11 cellular contexts compared by ENCODE assay signal in the genomic region with DNA sequence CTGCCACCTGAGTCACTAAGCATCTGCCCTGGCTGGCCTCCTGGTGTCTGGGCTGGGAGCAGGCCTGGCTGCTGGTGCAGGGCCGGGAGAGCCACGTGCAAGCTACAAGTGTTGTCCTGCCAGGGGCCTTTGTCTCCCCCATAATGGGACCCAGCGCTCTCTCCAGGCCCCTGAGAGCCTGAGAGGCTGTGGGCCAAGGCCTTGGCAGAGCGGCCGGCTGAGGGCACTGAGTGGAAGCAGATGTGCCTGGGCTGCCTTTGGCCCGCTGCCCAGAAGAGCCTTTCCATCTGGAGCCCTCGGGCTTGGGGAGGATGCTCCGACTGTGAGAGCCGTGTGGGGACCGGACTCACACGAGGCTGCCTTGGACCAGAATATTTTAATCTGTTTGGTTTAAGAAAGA.
A peak's percentile ranks its signal among the peaks of the same experiment; 100 is the strongest.
DNase-seq lines count a peak whose midpoint lies in the region; ATAC-seq and TF ChIP-seq lines count a peak whose summit lies in the region.
"Had no signal": no experiment of that assay in that cellular context is flagged by ENCODE, and none has a peak within 500 bp of the region (broad histone marks: within the 10 kb centered on the region; RNA-seq: fewer than 3 reads in every experiment).

No MANE protein-coding gene starts in this region.

- H3K4me3 Mint-ChIP-seq in activated naive CD8-positive, alpha-beta T cell treated with anti-CD3 and anti-CD28 coated beads for 36 hours, result no peak overlapping the region
- H3K4me3 Mint-ChIP-seq: activated naive CD8-positive, alpha-beta T cell; type B pancreatic cell had no signal

- no peaks in the 10 kb centered on the region for H3K27me3 ChIP-seq in layer of hippocampus (ENCODE audit: control insufficient read depth, insufficient read depth, low read length)
- no peaks in the 10 kb centered on the region for H3K27me3 ChIP-seq in upper lobe of right lung

- H3K9me3 Mint-ChIP-seq in activated naive CD8-positive, alpha-beta T cell treated with anti-CD3 and anti-CD28 coated beads for 36 hours, result no peaks in the 10 kb centered on the region
- H3K9me3 Mint-ChIP-seq: type B pancreatic cell had no signal

- H3K27ac Mint-ChIP-seq in activated naive CD8-positive, alpha-beta T cell treated with anti-CD3 and anti-CD28 coated beads for 36 hours, result no peak overlapping the region
- H3K27ac Mint-ChIP-seq: activated naive CD8-positive, alpha-beta T cell; type B pancreatic cell had no signal

- no peaks in the 10 kb centered on the region for H3K36me3 ChIP-seq in upper lobe of right lung

- H3K27me3 Mint-ChIP-seq in activated naive CD8-positive, alpha-beta T cell treated with anti-CD3 and anti-CD28 coated beads for 36 hours, result peaks cover 7% of the 10 kb centered on the region
- H3K27me3 Mint-ChIP-seq: activated naive CD8-positive, alpha-beta T cell; type B pancreatic cell had no signal

- no peak for TF ChIP-seq CTCF in upper lobe of right lung (IDR thresholded peaks at IDR 0.05)

- intact Hi-C loops in upper lobe of right lung (cut with DNase I), result no loop called here

- peak; percentile 49 for DNase-seq in activated CD8-positive, alpha-beta memory T cell treated with anti-CD3 and anti-CD28 coated beads, Interleukin-2, amount 50 U/mL, for 48 hours
- DNase-seq in activated CD8-positive, alpha-beta memory T cell treated with anti-CD3 and anti-CD28 coated beads, Interleukin-2, amount 50 U/mL, for 4 hours, result no peak
- peak; percentile 88 for DNase-seq in brain pericyte (ENCODE audit: low read depth, low spot score)
- peak; percentile 67 for DNase-seq in upper lobe of right lung
- no peak for DNase-seq in stimulated activated CD4-positive, alpha-beta T cell treated with anti-CD3 and anti-CD28 coated beads, Interleukin-4, amount 100 ng/mL, for 24 hours
- DNase-seq in activated naive CD8-positive, alpha-beta T cell treated with anti-CD3 and anti-CD28 coated beads for 36 hours, result no peak
- DNase-seq: small intestine had no signal

- H3K9me3 ChIP-seq in upper lobe of right lung, result no peaks in the 10 kb centered on the region

- H3K27ac ChIP-seq in layer of hippocampus (ENCODE audit: low read depth, low read length), result peak overlapping the region; percentile 8
- H3K27ac ChIP-seq in upper lobe of right lung, result no peak overlapping the region

- peaks cover 3% of the 10 kb centered on the region for H3K4me1 Mint-ChIP-seq in activated naive CD8-positive, alpha-beta T cell treated with anti-CD3 and anti-CD28 coated beads for 36 hours

- no peak overlapping the region for H3K4me3 ChIP-seq in upper lobe of right lung

- no peaks in the 10 kb centered on the region for H3K36me3 Mint-ChIP-seq in activated naive CD8-positive, alpha-beta T cell treated with anti-CD3 and anti-CD28 coated beads for 36 hours
- H3K36me3 Mint-ChIP-seq: activated naive CD8-positive, alpha-beta T cell; type B pancreatic cell had no signal

- ATAC-seq in upper lobe of right lung (no peak), HG02798 (IDR thresholded peaks at IDR 0.05; ENCODE audit: poor library complexity, unreplicated experiment) (no peak)

- H3K4me1 ChIP-seq in upper lobe of right lung, result peaks cover 1% of the 10 kb centered on the region

Comparison
In these comparisons a context has a peak if more than half of its experiments do, and no peak if none do; other contexts are left out.
1. DNase-seq: peak in activated CD8-positive, alpha-beta memory T cell treated with anti-CD3 and anti-CD28 coated beads, Interleukin-2, amount 50 U/mL, for 48 hours (single experiment), brain pericyte (single experiment) and upper lobe of right lung (single experiment); none in activated CD8-positive, alpha-beta memory T cell treated with anti-CD3 and anti-CD28 coated beads, Interleukin-2, amount 50 U/mL, for 4 hours (single experiment), stimulated activated CD4-positive, alpha-beta T cell treated with anti-CD3 and anti-CD28 coated beads, Interleukin-4, amount 100 ng/mL, for 24 hours (single experiment) and activated naive CD8-positive, alpha-beta T cell treated with anti-CD3 and anti-CD28 coated beads for 36 hours (single experiment).